Comparison of ENCODE assay signal across 17 cellular contexts in genomic region chr22:45291061-45291930, GRCh38. TPM values are rescaled to one million over a fixed set of nuclear protein-coding genes. Genes with fewer than 3 reads are reported as not detected.
A peak's percentile ranks its signal among the peaks of the same experiment; 100 is the strongest.
DNase-seq lines count a peak whose midpoint lies in the region; ATAC-seq and TF ChIP-seq lines count a peak whose summit lies in the region.
"Had no signal": no experiment of that assay in that cellular context is flagged by ENCODE, and none has a peak within 500 bp of the region (broad histone marks: within the 10 kb centered on the region; RNA-seq: fewer than 3 reads in every experiment).

No MANE protein-coding gene starts in this region.

- no peaks in the 10 kb centered on the region for H3K9me3 ChIP-seq in HEK293 (ENCODE audit: control insufficient read depth, insufficient read depth, low read depth, low read length)
- H3K9me3 ChIP-seq in osteoblast (ENCODE audit: low read depth, low read length) = no peaks in the 10 kb centered on the region
- H3K9me3 ChIP-seq in tibial artery = no peaks in the 10 kb centered on the region

- H3K27me3 ChIP-seq in osteoblast (ENCODE audit: insufficient read depth, low read length) = peaks cover 10% of the 10 kb centered on the region
- peaks cover 0 to 46% of the 10 kb centered on the region in 2 donors for H3K27me3 ChIP-seq in tibial artery

- no peak overlapping the region for H3K27ac Mint-ChIP-seq in effector memory CD8-positive, alpha-beta T cell
- H3K27ac Mint-ChIP-seq: HFFc6; stimulated activated memory B cell treated with anti-CD40 and anti-IgM and Interleukin-4, amounts not matched to agents 10 μg/mL and 1 μg/mL and 100 μg/mL, for 72 hours had no signal

- intact Hi-C loops in tibial artery (cut with DNase I; ENCODE audit: low total_unique reads) = no loop called here

- no peak overlapping the region for H3K4me3 ChIP-seq in HEK293 (ENCODE audit: low read depth, low read length)
- H3K4me3 ChIP-seq in osteoblast (ENCODE audit: insufficient read depth, low read length) = no peak overlapping the region
- H3K4me3 ChIP-seq in tibial artery = no peak overlapping the region

- H3K36me3 ChIP-seq in HEK293 (ENCODE audit: control insufficient read depth in 2 of 2, insufficient read depth in 1 of 2, low read length in 2 of 2) (no peaks in the 10 kb centered on the region), osteoblast (ENCODE audit: insufficient read depth, low read length) (no peaks in the 10 kb centered on the region), tibial artery (no peaks in the 10 kb centered on the region)

- no peak overlapping the region for H2AFZ ChIP-seq in osteoblast (ENCODE audit: low read length)

- peaks cover under 1 to 2% of the 10 kb centered on the region in 2 donors for H3K4me1 Mint-ChIP-seq in effector memory CD8-positive, alpha-beta T cell (ENCODE audit: low read depth in 2 of 2)

- no peaks in the 10 kb centered on the region for H3K36me3 Mint-ChIP-seq in effector memory CD8-positive, alpha-beta T cell (ENCODE audit: insufficient read depth)
- H3K36me3 Mint-ChIP-seq: stimulated activated memory B cell treated with anti-CD40 and anti-IgM and Interleukin-4, amounts not matched to agents 10 μg/mL and 1 μg/mL and 100 μg/mL, for 72 hours had no signal

- no peak overlapping the region for H3K4me3 Mint-ChIP-seq in effector memory CD8-positive, alpha-beta T cell
- H3K4me3 Mint-ChIP-seq: HFFc6; stimulated activated memory B cell treated with anti-CD40 and anti-IgM and Interleukin-4, amounts not matched to agents 10 μg/mL and 1 μg/mL and 100 μg/mL, for 72 hours had no signal

- no peaks in the 10 kb centered on the region for H3K79me2 ChIP-seq in osteoblast (ENCODE audit: insufficient read depth, low read length)

- H3K9me3 Mint-ChIP-seq in effector memory CD8-positive, alpha-beta T cell = no peaks in the 10 kb centered on the region
- H3K9me3 Mint-ChIP-seq: HFFc6; stimulated activated memory B cell treated with anti-CD40 and anti-IgM and Interleukin-4, amounts not matched to agents 10 μg/mL and 1 μg/mL and 100 μg/mL, for 72 hours had no signal

- H3K27me3 Mint-ChIP-seq in effector memory CD8-positive, alpha-beta T cell = peaks cover 0 to 5% of the 10 kb centered on the region in 2 donors
- H3K27me3 Mint-ChIP-seq: stimulated activated memory B cell treated with anti-CD40 and anti-IgM and Interleukin-4, amounts not matched to agents 10 μg/mL and 1 μg/mL and 100 μg/mL, for 72 hours had no signal

- H3K27ac ChIP-seq in C4-2B = peak overlapping the region; percentile 40; the same call in 1 of the 2 replicates
- no peak overlapping the region for H3K27ac ChIP-seq in HEK293 (ENCODE audit: extremely low read depth, low read depth, low read length)
- H3K27ac ChIP-seq in osteoblast (ENCODE audit: low read depth, low read length) = no peak overlapping the region
- H3K27ac ChIP-seq in tibial artery = no peak overlapping the region

- no peaks in the 10 kb centered on the region for H4K20me1 ChIP-seq in osteoblast (ENCODE audit: insufficient read depth, low read length)

- CTCF ChIA-PET in HEK293 (lab: Yijun Ruan, JAX) = no interaction called here

- POLR2A ChIA-PET in HEK293 (lab: Yijun Ruan, JAX) = no interaction called here

- peak; percentile 18 to 24 (median 24) for DNase-seq in effector memory CD8-positive, alpha-beta T cell
- peak; percentile 58 for DNase-seq in osteoblast (ENCODE audit: insufficient read length, low spot score, missing footprints)
- DNase-seq in tibial artery = no peak
- DNase-seq: activated CD4-positive, alpha-beta T cell treated with anti-CD3 and anti-CD28 coated beads for 4 hours; COR-L47; DND-41; HFFc6; hippocampal formation; NCI-H1694 had no signal

- no peak for TF ChIP-seq CTCF in C4-2B (conservative IDR thresholded peaks at IDR 0.05)
- no peak for TF ChIP-seq CTCF in HEK293 (tag by site-specific recombination; IDR thresholded peaks at IDR 0.05)
- TF ChIP-seq CTCF in osteoblast (IDR thresholded peaks at IDR 0.05; ENCODE audit: extremely low read depth, low read depth, low read length) = no peak
- no peak for TF ChIP-seq CTCF in tibial artery (IDR thresholded peaks at IDR 0.05)

- peak; percentile 88 for ATAC-seq in effector memory CD8-positive, alpha-beta T cell (replicated peaks)
- ATAC-seq in HG03354 (IDR thresholded peaks at IDR 0.05; ENCODE audit: poor library complexity, severe bottlenecking, unreplicated experiment) (no peak), GM18909 (IDR thresholded peaks at IDR 0.05; ENCODE audit: poor library complexity, unreplicated experiment) (no peak)
- ATAC-seq: stimulated activated memory B cell treated with anti-CD40 and anti-IgM and Interleukin-4, amounts not matched to agents 10 μg/mL and 1 μg/mL and 100 μg/mL, for 72 hours had no signal

- H3K4me2 ChIP-seq in osteoblast (ENCODE audit: insufficient read depth, low read length) = peak overlapping the region; percentile 70

- H3K4me1 ChIP-seq in HEK293 (ENCODE audit: control insufficient read depth, insufficient read depth, low read length) (no peaks in the 10 kb centered on the region), osteoblast (ENCODE audit: insufficient read depth, low read length) (peaks cover 10% of the 10 kb centered on the region), tibial artery (no peaks in the 10 kb centered on the region)

TF ChIP-seq in HEK293, 187 proteins besides CTCF, POLR2A, EP300 and RAD21 (continues in another document):
- 0 out of 2 replicates have a peak, but pooled peaks have one; percentile 49 for TF ChIP-seq ZNF670 (tag by site-specific recombination; IDR thresholded peaks at IDR 0.05; ENCODE audit: low read depth)
- TF ChIP-seq ZFHX2 (tag by site-specific recombination; conservative IDR thresholded peaks at IDR 0.05) = peak; percentile 99
- TF ChIP-seq BCL11B (tag by site-specific recombination; IDR thresholded peaks at IDR 0.05; ENCODE audit: low read depth) = no peak
- peak; percentile 99 for TF ChIP-seq EGR2 (tag by site-specific recombination; IDR thresholded peaks at IDR 0.05; ENCODE audit: low read depth)
- TF ChIP-seq BCL11A (tag by site-specific recombination; IDR thresholded peaks at IDR 0.05; ENCODE audit: low read depth) = 0 out of 2 replicates have a peak, but pooled peaks have one; percentile 16
- TF ChIP-seq ZNF114 (tag by site-specific recombination; IDR thresholded peaks at IDR 0.05) = peak; percentile 75; the same call in 1 of the 2 replicates
- peak; percentile 10; the same call in 1 of the 2 replicates for TF ChIP-seq PATZ1 (tag by site-specific recombination; IDR thresholded peaks at IDR 0.05)
- TF ChIP-seq ZBTB11 (tag by site-specific recombination; conservative IDR thresholded peaks at IDR 0.05; ENCODE audit: low read depth) = no peak
- 0 out of 2 replicates have a peak, but pooled peaks have one; percentile 15 for TF ChIP-seq SP2 (tag by site-specific recombination; IDR thresholded peaks at IDR 0.05)
- no peak for TF ChIP-seq ZNF610 (tag by site-specific recombination; IDR thresholded peaks at IDR 0.05; ENCODE audit: borderline replicate concordance)
- no peak; the same call in 1 of the 2 replicates for TF ChIP-seq ZNF248 (tag by site-specific recombination; IDR thresholded peaks at IDR 0.05)

RNA-seq across cellular contexts. Expression of gene UPK3A, which starts 6.5 kb away (rescaled TPM):
- not detected in 2 replicates for total RNA-seq in osteoblast
- total RNA-seq: dermis microvascular lymphatic vessel endothelial cell, HFFc6, OCI-LY7, osteocyte had no signal

RNA-seq across cellular contexts. Expression of gene FAM118A, which starts 18.4 kb away (rescaled TPM):
- total RNA-seq in osteoblast = 21.7 and 23.9 TPM in 2 replicates

RNA-seq across cellular contexts. Expression of gene KIAA0930, which starts 50.6 kb away (rescaled TPM):
- 31.8 and 43.4 TPM in 2 replicates for total RNA-seq in osteoblast

Comparison
In these comparisons a context has a peak if more than half of its experiments do, and no peak if none do; other contexts are left out.
1. DNase-seq: peak in effector memory CD8-positive, alpha-beta T cell (3 of 3) and osteoblast (single experiment); none in tibial artery (0 of 2).